8 cellular contexts compared by ENCODE assay signal in genomic region chr1:147083919-147084272, GRCh38.
A peak's percentile ranks its signal among the peaks of the same experiment; 100 is the strongest.
DNase-seq lines count a peak whose midpoint lies in the region; ATAC-seq and TF ChIP-seq lines count a peak whose summit lies in the region.

No MANE protein-coding gene starts in this region.

- no peak for TF ChIP-seq CTCF in GM12864 (IDR thresholded peaks at IDR 0.05; ENCODE audit: low read depth, low read length, missing control alignments)
- no peak for TF ChIP-seq CTCF in OCI-LY1 (IDR thresholded peaks at IDR 0.05; ENCODE audit: low read length)
- no peak for TF ChIP-seq CTCF in gastroesophageal sphincter (IDR thresholded peaks at IDR 0.05)

- no peak overlapping the region for H3K23ac ChIP-seq in trophoblast cell (ENCODE audit: low read length)

- H3K27ac ChIP-seq in OCI-LY1 (ENCODE audit: low read depth, low read length, poor library complexity, severe bottlenecking) (peak overlapping the region; percentile 40), epithelial cell of prostate (peak overlapping the region; percentile 74), trophoblast cell (ENCODE audit: low read depth, low read length) (no peak overlapping the region), gastroesophageal sphincter (no peak overlapping the region)

- no peak overlapping the region for H4K12ac ChIP-seq in trophoblast cell (ENCODE audit: low read depth, low read length)

- no peaks in the 10 kb centered on the region for H3F3A ChIP-seq in OCI-LY1 (ENCODE audit: insufficient read depth, low read length)

- no peak overlapping the region for H4K91ac ChIP-seq in trophoblast cell (ENCODE audit: low read depth, low read length)

- H3K36me3 ChIP-seq in OCI-LY1 (ENCODE audit: insufficient read depth, low read length) (no peaks in the 10 kb centered on the region), trophoblast cell (ENCODE audit: control insufficient read depth in 1 of 2, insufficient read depth in 2 of 2, low read length in 2 of 2) (no peaks in the 10 kb centered on the region), gastroesophageal sphincter (no peaks in the 10 kb centered on the region)

- H4K20me1 ChIP-seq in OCI-LY1 (ENCODE audit: insufficient read depth, low read length): no peaks in the 10 kb centered on the region

- TF ChIP-seq EP300 in gastroesophageal sphincter (IDR thresholded peaks at IDR 0.05): no peak

- H3K79me2 ChIP-seq in OCI-LY1 (ENCODE audit: insufficient read depth, low read length): no peaks in the 10 kb centered on the region
- peaks cover 3% of the 10 kb centered on the region for H3K79me2 ChIP-seq in trophoblast cell (ENCODE audit: control insufficient read depth, insufficient read depth, low read length, poor library complexity)

- H2AK5ac ChIP-seq in trophoblast cell (ENCODE audit: low read length): no peak overlapping the region

- H3K18ac ChIP-seq in trophoblast cell (ENCODE audit: low read length): no peak overlapping the region

- TF ChIP-seq POLR2A in gastroesophageal sphincter (IDR thresholded peaks at IDR 0.05): no peak

- no peaks in the 10 kb centered on the region for H3K27me3 ChIP-seq in OCI-LY1 (ENCODE audit: insufficient read depth, low read length)
- peaks cover 22% of the 10 kb centered on the region for H3K27me3 ChIP-seq in trophoblast cell (ENCODE audit: insufficient read depth, low read length)
- H3K27me3 ChIP-seq in gastroesophageal sphincter: peaks cover 67% of the 10 kb centered on the region

- H3K4me2 ChIP-seq in OCI-LY1 (ENCODE audit: low read length): peak overlapping the region; percentile 85
- H3K4me2 ChIP-seq in trophoblast cell (ENCODE audit: low read length): peak overlapping the region; percentile 65

- no peak overlapping the region for H4K8ac ChIP-seq in trophoblast cell (ENCODE audit: low read depth, low read length)

- H3K14ac ChIP-seq in trophoblast cell (ENCODE audit: low read length): no peak overlapping the region

- intact Hi-C loops in posterior cingulate gyrus (cut with DNase I): no loop called here

- H2BK5ac ChIP-seq in trophoblast cell (ENCODE audit: low read depth, low read length, poor library complexity): no peak overlapping the region

- no peak for ATAC-seq in gastroesophageal sphincter

- peaks cover 4% of the 10 kb centered on the region for H3K79me1 ChIP-seq in trophoblast cell (ENCODE audit: low read length)

- no peak overlapping the region for H2BK120ac ChIP-seq in trophoblast cell (ENCODE audit: insufficient read depth, low read length, poor library complexity)

- DNase-seq in GM12864 (ENCODE audit: low read depth): no peak
- no peak for DNase-seq in epithelial cell of prostate (ENCODE audit: low read depth, low spot score)
- DNase-seq in trophoblast cell: no peak
- DNase-seq in posterior cingulate gyrus: no peak
- no peak for DNase-seq in amygdala (lab: John Stamatoyannopoulos, UW)
- DNase-seq in NCI-H1436 treated with DMSO at 0.1 percent for 48 hours (lab: John Stamatoyannopoulos, UW): no peak

- WGBS in trophoblast cell (ENCODE audit: extremely low coverage, insufficient coverage, insufficient read length): no CpG with 5 or more reads among the region's 18 CpGs
- 10 to 14% methylated on average over 2 to 11 of the region's 18 CpGs for WGBS in gastroesophageal sphincter (ENCODE audit: low coverage in 1 of 2), 2 donors

- no peak overlapping the region for H2BK12ac ChIP-seq in trophoblast cell (ENCODE audit: low read length)

- no peak overlapping the region for H2AFZ ChIP-seq in OCI-LY1 (ENCODE audit: low read length)
- H2AFZ ChIP-seq in trophoblast cell (ENCODE audit: insufficient read depth, low read length, poor library complexity): no peak overlapping the region

- H3K4me1 ChIP-seq in OCI-LY1 (ENCODE audit: insufficient read depth, low read length, severe bottlenecking) (peaks cover 19% of the 10 kb centered on the region), trophoblast cell (ENCODE audit: control insufficient read depth in 1 of 2, insufficient read depth in 2 of 2, low read length in 2 of 2) (peaks cover 10 to 15% of the 10 kb centered on the region in 2 experiments), gastroesophageal sphincter (peaks cover 0 to 39% (median 7%) of the 10 kb centered on the region in 3 donors)

- H3K9me3 ChIP-seq in OCI-LY1 (ENCODE audit: low read length) (no peaks in the 10 kb centered on the region), trophoblast cell (ENCODE audit: insufficient read depth, low read depth, low read length) (peaks cover 1% of the 10 kb centered on the region), gastroesophageal sphincter (peaks cover 0 to 25% (median 0%) of the 10 kb centered on the region in 3 donors)

- peak overlapping the region; percentile 71 for H3K4me3 ChIP-seq in GM12864 (ENCODE audit: low read depth, low read length)
- peak overlapping the region; percentile 65 for H3K4me3 ChIP-seq in OCI-LY1 (ENCODE audit: low read depth, low read length, poor library complexity, severe bottlenecking)
- H3K4me3 ChIP-seq in trophoblast cell (ENCODE audit: low read depth, low read length): no peak overlapping the region
- peak overlapping the region in 1 of 2 donors; percentile 54 for H3K4me3 ChIP-seq in gastroesophageal sphincter

- H3K9ac ChIP-seq in OCI-LY1 (ENCODE audit: low read length) (peak overlapping the region; percentile 61; the same call in 1 of the 2 replicates), trophoblast cell (ENCODE audit: low read length) (no peak overlapping the region)

- no peaks in the 10 kb centered on the region for H3K9me2 ChIP-seq in OCI-LY1 (ENCODE audit: low read depth, low read length)

- no peak overlapping the region for H3K4ac ChIP-seq in trophoblast cell (ENCODE audit: low read depth, low read length)

Comparison
In these comparisons a context has a peak if more than half of its experiments do, and no peak if none do; other contexts are left out.
1. H3K27ac ChIP-seq: peak in OCI-LY1 (single experiment) and epithelial cell of prostate (single experiment); none in trophoblast cell (single experiment) and gastroesophageal sphincter (0 of 4).